In genomic region chr17:54976316-54976715, GRCh38 we compare ENCODE assay signal across 22 cellular contexts. TPM values are rescaled to one million over a fixed set of nuclear protein-coding genes. Genes with fewer than 3 reads are reported as not detected.
DNase-seq lines count a peak whose midpoint lies in the region; ATAC-seq, FAIRE-seq and TF ChIP-seq lines count a peak whose summit lies in the region.
"Had no signal": no experiment of that assay in that cellular context is flagged by ENCODE, and none has a peak within 500 bp of the region (broad histone marks: within the 10 kb centered on the region; RNA-seq: fewer than 3 reads in every experiment).

No MANE protein-coding gene starts in this region.

- H3K4me3 ChIP-seq in GM06990 (replicated peaks; ENCODE audit: low read depth, low read length), result no peak overlapping the region
- no peak overlapping the region for H3K4me3 ChIP-seq in GM12878
- H3K4me3 ChIP-seq: A549; BLaER1 treated with 17β-estradiol and CSF1 and Interleukin-3, amounts not matched to agents 10 nM and 100 nM; GM23248 had no signal

- peak; percentile 3 for DNase-seq in GM06990 (ENCODE audit: extremely low read depth, insufficient read length)
- no peak for DNase-seq in GM12878 (ENCODE audit: low read depth, low spot score)
- DNase-seq in COR-L47 (lab: John Stamatoyannopoulos, UW), result no peak
- DNase-seq in H54 (ENCODE audit: insufficient read length, low spot score), result no peak
- DNase-seq: 8988T; ACHN; AML-193; BE2C; Caco-2; CD4-positive, alpha-beta memory T cell; DMS153; DND-41; GM23248; H9 had no signal

- H3K36me3 ChIP-seq in GM06990 (ENCODE audit: control insufficient read depth, insufficient read depth, low read length) (no peaks in the 10 kb centered on the region), GM12878 (ENCODE audit: control insufficient read depth in 2 of 2, insufficient read depth in 2 of 2, low read length in 1 of 2) (no peaks in the 10 kb centered on the region)
- H3K36me3 ChIP-seq: BE2C had no signal

- in situ Hi-C loops in GM12878 (cut with MboI), result no loop called here

- POLR2A ChIA-PET in GM12878 (lab: Charles Lee), result no interaction called here

- WGBS in GM12878 (ENCODE audit: insufficient coverage, insufficient replicate concordance, low lambda C conversion rate, missing lambda C conversion rate), result 93% methylated on average over 3 of the region's 3 CpGs

- no peak for TF ChIP-seq EP300 in GM12878 (IDR thresholded peaks at IDR 0.05; ENCODE audit: borderline replicate concordance in 1 of 2, control insufficient read depth in 1 of 2, low read depth in 2 of 2, low read length in 2 of 2)

- intact Hi-C loops in GM12878 (cut with micrococcal nuclease; ENCODE audit: unreplicated experiment), result no loop called here

- no TSS peak for BruUV-seq in GM12878 (replicated peaks; lab: Mats Ljungman, UMichigan)

- TF ChIP-seq CTCF in GM06990 (IDR thresholded peaks at IDR 0.05; ENCODE audit: insufficient read depth, low read length, poor library complexity, severe bottlenecking) (no peak), GM12878 (IDR thresholded peaks at IDR 0.05 in 2 of 3, conservative IDR thresholded peaks at IDR 0.05 in 1 of 3; ENCODE audit: control insufficient read depth in 2 of 3, extremely low read depth in 1 of 3, insufficient read depth in 1 of 3, low read depth in 3 of 3, low read length in 3 of 3) (no peak)

- SMC1A ChIA-PET in GM12878 (lab: Charles Lee; ENCODE audit: uncharacterized antibody, unreplicated experiment), result no interaction called here

- peaks cover 12% of the 10 kb centered on the region for H3K4me1 ChIP-seq in GM12878 (ENCODE audit: control insufficient read depth, insufficient read depth, low read length)

- ATAC-seq in HG02852 (IDR thresholded peaks at IDR 0.05; ENCODE audit: unreplicated experiment), result peak; percentile 51
- ATAC-seq in GM12878, result peak; percentile 69
- ATAC-seq in GM18519 (IDR thresholded peaks at IDR 0.05; ENCODE audit: low FRiP score, unreplicated experiment), result no peak
- ATAC-seq: A549, HCT116 had no signal

- FAIRE-seq in GM12878 (lab: Jason Lieb, UNC), result no peak
- no peak for FAIRE-seq in H54 (lab: Jason Lieb, UNC)
- FAIRE-seq: A549, G401.6, GM18507, H1 had no signal

- TF ChIP-seq RAD21 in GM12878 (IDR thresholded peaks at IDR 0.05; ENCODE audit: insufficient read depth, low read depth, low read length), result no peak

- RAD21 ChIA-PET in GM12878 (lab: Charles Lee; ENCODE audit: unreplicated experiment), result no interaction called here

- CTCF ChIA-PET in GM12878 (lab: Yijun Ruan, JAX), result interaction anchor here (0.6 to 1.5 kb wide), 2 partner anchors 29 to 263 kb away, joined by 3 read pairs; no protein-coding TSS in a partner anchor

- peaks cover 3% of the 10 kb centered on the region; the same call in 2 of the 3 replicates for H3K9me3 ChIP-seq in GM12878 (replicated peaks; ENCODE audit: control insufficient read depth, insufficient read depth, low read length)
- H3K9me3 ChIP-seq: A549, BE2C, Caco-2 had no signal

- peak overlapping the region; percentile 28; the same call in 1 of the 2 replicates for H2AFZ ChIP-seq in GM12878 (ENCODE audit: control insufficient read depth, low read depth, low read length)
- H2AFZ ChIP-seq: GM23248 had no signal

- peak overlapping the region; percentile 26; the same call in 1 of the 2 replicates for H3K4me2 ChIP-seq in GM12878 (ENCODE audit: control insufficient read depth, insufficient read depth)
- H3K4me2 ChIP-seq: A549; BLaER1 treated with 17β-estradiol and CSF1 and Interleukin-3, amounts not matched to agents 10 nM and 100 nM had no signal

- H4K20me1 ChIP-seq in GM12878 (ENCODE audit: control insufficient read depth, insufficient read depth), result no peaks in the 10 kb centered on the region

- peak overlapping the region; percentile 46 for H3K27ac ChIP-seq in GM12878 (ENCODE audit: control insufficient read depth, insufficient read depth)
- H3K27ac ChIP-seq: A549; BLaER1 treated with 17β-estradiol and CSF1 and Interleukin-3, amounts not matched to agents 10 nM and 100 nM; GM23248 had no signal

- no peaks in the 10 kb centered on the region for H3K27me3 ChIP-seq in GM06990 (replicated peaks; ENCODE audit: control insufficient read depth, insufficient read depth, low read length)
- no peaks in the 10 kb centered on the region for H3K27me3 ChIP-seq in GM12878 (replicated peaks in 1 of 2; ENCODE audit: control insufficient read depth in 2 of 2, insufficient read depth in 2 of 2, low read length in 1 of 2)
- H3K27me3 ChIP-seq: BE2C; BLaER1 treated with 17β-estradiol and CSF1 and Interleukin-3, amounts not matched to agents 10 nM and 100 nM had no signal

- TF ChIP-seq POLR2A in GM12878 (IDR thresholded peaks at IDR 0.05; ENCODE audit: low read depth, low read length) (no peak), H54 (IDR thresholded peaks at IDR 0.05; ENCODE audit: low read depth, low read length) (no peak)

- peaks cover 3% of the 10 kb centered on the region for H3K79me2 ChIP-seq in GM12878 (ENCODE audit: control insufficient read depth, insufficient read depth, low read length)

- H3K9ac ChIP-seq in GM12878 (ENCODE audit: control insufficient read depth, insufficient read depth, low read length), result no peak overlapping the region
- H3K9ac ChIP-seq: BLaER1 treated with 17β-estradiol and CSF1 and Interleukin-3, amounts not matched to agents 10 nM and 100 nM; GM23248 had no signal

TF ChIP-seq in GM12878, 131 proteins besides CTCF, POLR2A, EP300 and RAD21:
- TF ChIP-seq EED (IDR thresholded peaks at IDR 0.05; ENCODE audit: low read depth) (no peak), MTA3 (IDR thresholded peaks at IDR 0.05; ENCODE audit: borderline replicate concordance, low read length) (no peak)
TF ChIP-seq in GM12878: peak in this region for 0.

RNA-seq across cellular contexts. Expression of gene STXBP4, which starts 7.8 kb away (rescaled TPM):
- 73.9 and 87.4 TPM in 2 replicates for total RNA-seq in GM12878 (2013; cell fraction: nucleolus; rRNA removed)
- 4.3 and 8.8 TPM in 2 replicates for total RNA-seq in GM12878 (2014; rRNA removed)
- total RNA-seq in GM12878 (2014; rRNA removed; fragmentation: Illumina TruSeq; extraction: Trizol), result 9.1 and 11.7 TPM in 2 replicates
- total RNA-seq in GM12878 (2021), result 7.2 and 7.5 TPM in 2 replicates
- 0.77 TPM for polyA plus RNA-seq in GM12878 (2011; ENCODE audit: low read depth)
- polyA plus RNA-seq in GM12878 (2011; rRNA removed), result 5.4 and 7.3 TPM in 2 replicates
- polyA plus RNA-seq in GM12878 (2011; cell fraction: cytosol; rRNA removed), result 1.8 and 2.3 TPM in 2 replicates
- polyA plus RNA-seq in GM12878 (2011; cell fraction: nucleus; rRNA removed), result 7.4 and 9.0 TPM in 2 replicates
- polyA plus RNA-seq in GM12878 (2012), result 2.1 and 3.8 TPM in 2 replicates
- 9.8 and 14.5 TPM in 2 replicates for polyA plus RNA-seq in GM12878 (2014; fragmentation: Illumina TruSeq; extraction: Trizol)
- polyA plus RNA-seq in GM12878 (2014; fragmentation: Nextera tagmentation; extraction: Ambion mirVana), result 1 to 10 TPM; 4.8 to 5.5 TPM
- polyA plus RNA-seq in GM12878 (2014; rRNA removed), result 2.1 and 6.1 TPM in 2 replicates
- 10 to 100 TPM in 1 of 2 experiments, 1 to 10 TPM in 1; 7.8 to 11.0 TPM for polyA plus RNA-seq in GM12878 (2016; fragmentation: Nextera tagmentation; extraction: Ambion mirVana)
- polyA minus RNA-seq in GM12878 (2011; rRNA and poly(A)+ RNA removed), result 7.5 and 9.2 TPM in 2 replicates
- 1.9 and 2.4 TPM in 2 replicates for polyA minus RNA-seq in GM12878 (2011; cell fraction: cytosol; rRNA and poly(A)+ RNA removed)
- 15.6 and 20.6 TPM in 2 replicates for polyA minus RNA-seq in GM12878 (2011; cell fraction: nucleus; rRNA and poly(A)+ RNA removed)

RNA-seq across cellular contexts. Expression of gene COX11, which starts 7.9 kb away (rescaled TPM):
- 72.5 and 79.1 TPM in 2 replicates for total RNA-seq in GM12878 (2013; cell fraction: nucleolus; rRNA removed)
- total RNA-seq in GM12878 (2014; rRNA removed) (57.2 and 66.0 TPM in 2 replicates), GM12878 (2014; rRNA removed; fragmentation: Illumina TruSeq; extraction: Trizol) (22.4 and 28.9 TPM in 2 replicates), GM12878 (2021) (50.0 and 52.0 TPM in 2 replicates)
- 11.6 TPM for polyA plus RNA-seq in GM12878 (2011; ENCODE audit: low read depth)
- polyA plus RNA-seq in GM12878 (2011; rRNA removed) (51.6 and 55.4 TPM in 2 replicates), GM12878 (2014; fragmentation: Illumina TruSeq; extraction: Trizol) (22.4 and 23.3 TPM in 2 replicates), GM12878 (2014; fragmentation: Nextera tagmentation; extraction: Ambion mirVana) (10 to 100 TPM; 13.8 to 21.5 TPM), GM12878 (2014; rRNA removed) (69.4 and 72.1 TPM in 2 replicates), GM12878 (2016; fragmentation: Nextera tagmentation; extraction: Ambion mirVana) (10 to 100 TPM; 54.1 to 54.6 TPM)
- 44.9 and 75.6 TPM in 2 replicates for polyA plus RNA-seq in GM12878 (2011; cell fraction: cytosol; rRNA removed)
- 78.4 and 96.7 TPM in 2 replicates for polyA plus RNA-seq in GM12878 (2011; cell fraction: nucleus; rRNA removed)
- 26.7 and 29.0 TPM in 2 replicates for polyA plus RNA-seq in GM12878 (2012)
- polyA minus RNA-seq in GM12878 (2011; rRNA and poly(A)+ RNA removed), result 37.1 and 76.5 TPM in 2 replicates
- 23.9 and 39.7 TPM in 2 replicates for polyA minus RNA-seq in GM12878 (2011; cell fraction: cytosol; rRNA and poly(A)+ RNA removed)
- 54.3 and 81.0 TPM in 2 replicates for polyA minus RNA-seq in GM12878 (2011; cell fraction: nucleus; rRNA and poly(A)+ RNA removed)
